ENCODE assay signal across 1 cellular context in genomic region chr18:74480149-74480651, GRCh38.
TF ChIP-seq lines count a peak whose summit lies in the region.

No MANE protein-coding gene starts in this region.

TF ChIP-seq in K562, 482 proteins besides CTCF, POLR2A, EP300 and RAD21 (continued from another document and continues in another):
- TF ChIP-seq ZHX1 (conservative IDR thresholded peaks at IDR 0.05; ENCODE audit: low read length) (no peak), ZNF707 (CRISPR knock-in tag; conservative IDR thresholded peaks at IDR 0.05) (no peak), MCM5 (IDR thresholded peaks at IDR 0.05; ENCODE audit: low read depth) (no peak), ZNF316 (IDR thresholded peaks at IDR 0.05) (peak; percentile 34; the same call in 1 of the 2 replicates), KLF1 (tag; IDR thresholded peaks at IDR 0.05) (no peak), RHOXF2B (CRISPR knock-in tag; conservative IDR thresholded peaks at IDR 0.05) (no peak), GTF3C2 (IDR thresholded peaks at IDR 0.05; ENCODE audit: borderline replicate concordance, extremely low read depth, insufficient read length) (no peak), LEF1 (IDR thresholded peaks at IDR 0.05) (peak; percentile 68; the same call in 1 of the 2 replicates), CSDE1 (IDR thresholded peaks at IDR 0.05) (no peak), SAFB (IDR thresholded peaks at IDR 0.05; ENCODE audit: borderline replicate concordance, low read depth, low read length) (no peak), CEBPB (tag; IDR thresholded peaks at IDR 0.05) (no peak), MCM2 (IDR thresholded peaks at IDR 0.05; ENCODE audit: low read depth) (no peak), HNRNPK (IDR thresholded peaks at IDR 0.05; ENCODE audit: low read depth, low read length, poor library complexity, severe bottlenecking) (no peak), RBM14 (IDR thresholded peaks at IDR 0.05; ENCODE audit: borderline replicate concordance, insufficient read depth, low read depth, low read length) (no peak), ZNF263 (CRISPR knock-in tag; IDR thresholded peaks at IDR 0.05; ENCODE audit: borderline replicate concordance) (no peak), CHD7 (IDR thresholded peaks at IDR 0.05; ENCODE audit: low read depth, low read length) (no peak), NEUROD1 (IDR thresholded peaks at IDR 0.05; ENCODE audit: borderline replicate concordance, low read depth, low read length, partially characterized antibody) (no peak), ARID1B (IDR thresholded peaks at IDR 0.05) (peak; percentile 95), FOS (IDR thresholded peaks at IDR 0.05; ENCODE audit: extremely low read depth, insufficient read length) (no peak), ZBED1 (IDR thresholded peaks at IDR 0.05) (no peak), FOXK2 (conservative IDR thresholded peaks at IDR 0.05 in 1 of 2, IDR thresholded peaks at IDR 0.05 in 1 of 2; ENCODE audit: low read depth in 2 of 2) (no peak; a peak in 1 of 4 replicates), ZNF347 (CRISPR knock-in tag; IDR thresholded peaks at IDR 0.05; ENCODE audit: low read depth) (no peak), KDM1A (IDR thresholded peaks at IDR 0.05) (peak; percentile 90 to 93), CREB3 (tag; conservative IDR thresholded peaks at IDR 0.05; ENCODE audit: low read depth) (no peak), NONO (IDR thresholded peaks at IDR 0.05; ENCODE audit: low read depth in 2 of 2, low read length in 1 of 2) (no peak)
- TF ChIP-seq, protein P1, sequence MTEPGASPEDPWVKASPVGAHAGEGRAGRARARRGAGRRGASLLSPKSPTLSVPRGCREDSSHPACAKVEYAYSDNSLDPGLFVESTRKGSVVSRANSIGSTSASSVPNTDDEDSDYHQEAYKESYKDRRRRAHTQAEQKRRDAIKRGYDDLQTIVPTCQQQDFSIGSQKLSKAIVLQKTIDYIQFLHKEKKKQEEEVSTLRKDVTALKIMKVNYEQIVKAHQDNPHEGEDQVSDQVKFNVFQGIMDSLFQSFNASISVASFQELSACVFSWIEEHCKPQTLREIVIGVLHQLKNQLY (CRISPR knock-in tag; conservative IDR thresholded peaks at IDR 0.05) = no peak
- TF ChIP-seq, protein P2, sequence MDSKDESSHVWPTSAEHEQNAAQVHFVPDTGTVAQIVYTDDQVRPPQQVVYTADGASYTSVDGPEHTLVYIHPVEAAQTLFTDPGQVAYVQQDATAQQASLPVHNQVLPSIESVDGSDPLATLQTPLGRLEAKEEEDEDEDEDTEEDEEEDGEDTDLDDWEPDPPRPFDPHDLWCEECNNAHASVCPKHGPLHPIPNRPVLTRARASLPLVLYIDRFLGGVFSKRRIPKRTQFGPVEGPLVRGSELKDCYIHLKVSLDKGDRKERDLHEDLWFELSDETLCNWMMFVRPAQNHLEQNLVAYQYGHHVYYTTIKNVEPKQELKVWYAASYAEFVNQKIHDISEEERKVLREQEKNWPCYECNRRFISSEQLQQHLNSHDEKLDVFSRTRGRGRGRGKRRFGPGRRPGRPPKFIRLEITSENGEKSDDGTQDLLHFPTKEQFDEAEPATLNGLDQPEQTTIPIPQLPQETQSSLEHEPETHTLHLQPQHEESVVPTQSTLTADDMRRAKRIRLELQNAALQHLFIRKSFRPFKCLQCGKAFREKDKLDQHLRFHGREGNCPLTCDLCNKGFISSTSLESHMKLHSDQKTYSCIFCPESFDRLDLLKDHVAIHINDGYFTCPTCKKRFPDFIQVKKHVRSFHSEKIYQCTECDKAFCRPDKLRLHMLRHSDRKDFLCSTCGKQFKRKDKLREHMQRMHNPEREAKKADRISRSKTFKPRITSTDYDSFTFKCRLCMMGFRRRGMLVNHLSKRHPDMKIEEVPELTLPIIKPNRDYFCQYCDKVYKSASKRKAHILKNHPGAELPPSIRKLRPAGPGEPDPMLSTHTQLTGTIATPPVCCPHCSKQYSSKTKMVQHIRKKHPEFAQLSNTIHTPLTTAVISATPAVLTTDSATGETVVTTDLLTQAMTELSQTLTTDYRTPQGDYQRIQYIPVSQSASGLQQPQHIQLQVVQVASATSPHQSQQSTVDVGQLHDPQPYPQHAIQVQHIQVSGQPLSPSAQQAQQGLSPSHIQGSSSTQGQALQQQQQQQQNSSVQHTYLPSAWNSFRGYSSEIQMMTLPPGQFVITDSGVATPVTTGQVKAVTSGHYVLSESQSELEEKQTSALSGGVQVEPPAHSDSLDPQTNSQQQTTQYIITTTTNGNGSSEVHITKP (IDR thresholded peaks at IDR 0.05; ENCODE audit: partially characterized antibody) = peak; percentile 57
- TF ChIP-seq, protein P3, sequence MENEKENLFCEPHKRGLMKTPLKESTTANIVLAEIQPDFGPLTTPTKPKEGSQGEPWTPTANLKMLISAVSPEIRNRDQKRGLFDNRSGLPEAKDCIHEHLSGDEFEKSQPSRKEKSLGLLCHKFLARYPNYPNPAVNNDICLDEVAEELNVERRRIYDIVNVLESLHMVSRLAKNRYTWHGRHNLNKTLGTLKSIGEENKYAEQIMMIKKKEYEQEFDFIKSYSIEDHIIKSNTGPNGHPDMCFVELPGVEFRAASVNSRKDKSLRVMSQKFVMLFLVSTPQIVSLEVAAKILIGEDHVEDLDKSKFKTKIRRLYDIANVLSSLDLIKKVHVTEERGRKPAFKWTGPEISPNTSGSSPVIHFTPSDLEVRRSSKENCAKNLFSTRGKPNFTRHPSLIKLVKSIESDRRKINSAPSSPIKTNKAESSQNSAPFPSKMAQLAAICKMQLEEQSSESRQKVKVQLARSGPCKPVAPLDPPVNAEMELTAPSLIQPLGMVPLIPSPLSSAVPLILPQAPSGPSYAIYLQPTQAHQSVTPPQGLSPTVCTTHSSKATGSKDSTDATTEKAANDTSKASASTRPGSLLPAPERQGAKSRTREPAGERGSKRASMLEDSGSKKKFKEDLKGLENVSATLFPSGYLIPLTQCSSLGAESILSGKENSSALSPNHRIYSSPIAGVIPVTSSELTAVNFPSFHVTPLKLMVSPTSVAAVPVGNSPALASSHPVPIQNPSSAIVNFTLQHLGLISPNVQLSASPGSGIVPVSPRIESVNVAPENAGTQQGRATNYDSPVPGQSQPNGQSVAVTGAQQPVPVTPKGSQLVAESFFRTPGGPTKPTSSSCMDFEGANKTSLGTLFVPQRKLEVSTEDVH (IDR thresholded peaks at IDR 0.05; ENCODE audit: low read depth, partially characterized antibody) = no peak
- TF ChIP-seq, protein P4, sequence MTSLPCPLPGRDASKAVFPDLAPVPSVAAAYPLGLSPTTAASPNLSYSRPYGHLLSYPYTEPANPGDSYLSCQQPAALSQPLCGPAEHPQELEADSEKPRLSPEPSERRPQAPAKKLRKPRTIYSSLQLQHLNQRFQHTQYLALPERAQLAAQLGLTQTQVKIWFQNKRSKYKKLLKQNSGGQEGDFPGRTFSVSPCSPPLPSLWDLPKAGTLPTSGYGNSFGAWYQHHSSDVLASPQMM (CRISPR knock-in tag; IDR thresholded peaks at IDR 0.05) = no peak
